In genomic region chr5:28877050-28877449, GRCh38 we compare ENCODE assay signal across 20 cellular contexts.
DNase-seq lines count a peak whose midpoint lies in the region; ATAC-seq, FAIRE-seq and TF ChIP-seq lines count a peak whose summit lies in the region.
"Had no signal": no experiment of that assay in that cellular context is flagged by ENCODE, and none has a peak within 500 bp of the region (broad histone marks: within the 10 kb centered on the region; RNA-seq: fewer than 3 reads in every experiment).

No MANE protein-coding gene starts in this region.

- H3K9me3 ChIP-seq in HepG2 (ENCODE audit: low read length), result peaks cover 7% of the 10 kb centered on the region; the same call in 1 of the 2 replicates
- H3K9me3 ChIP-seq in right lobe of liver, result no peaks in the 10 kb centered on the region
- H3K9me3 ChIP-seq in IMR-90 (ENCODE audit: control insufficient read depth, insufficient read depth, low read length), result peaks cover 2% of the 10 kb centered on the region
- H3K9me3 ChIP-seq: Caco-2 had no signal

- no peak for TF ChIP-seq EP300 in HepG2 (IDR thresholded peaks at IDR 0.05; ENCODE audit: low read depth in 2 of 2, low read length in 2 of 2)
- TF ChIP-seq EP300 in HepG2 (CRISPR knock-in tag; IDR thresholded peaks at IDR 0.05; ENCODE audit: borderline replicate concordance), result no peak

- TF ChIP-seq CTCF in HepG2 (CRISPR knock-in tag; IDR thresholded peaks at IDR 0.05), result no peak
- no peak for TF ChIP-seq CTCF in right lobe of liver (IDR thresholded peaks at IDR 0.05)
- TF ChIP-seq CTCF in IMR-90 (conservative IDR thresholded peaks at IDR 0.05; ENCODE audit: low read depth, low read length), result no peak
- no peak for TF ChIP-seq CTCF in WTC11 (IDR thresholded peaks at IDR 0.05)

- H3K9me3 Mint-ChIP-seq in WTC11, result peaks cover 28% of the 10 kb centered on the region

- H2BK5ac ChIP-seq in IMR-90 (ENCODE audit: low read depth, low read length, poor library complexity, severe bottlenecking), result no peak overlapping the region

- H2BK15ac ChIP-seq in IMR-90 (ENCODE audit: low read depth, low read length), result no peak overlapping the region

- H3K79me1 ChIP-seq in IMR-90 (ENCODE audit: low read depth in 1 of 2, low read length in 2 of 2), result no peaks in the 10 kb centered on the region

- no peak overlapping the region for H3K14ac ChIP-seq in IMR-90 (replicated peaks; ENCODE audit: low read depth, low read length)

- H3K4me3 Mint-ChIP-seq in WTC11, result no peak overlapping the region
- H3K4me3 Mint-ChIP-seq: B cell; CD4-positive, alpha-beta T cell; CD8-positive, alpha-beta T cell had no signal

- BruUV-seq in HepG2 (replicated peaks; lab: Mats Ljungman, UMichigan), result no TSS peak
- no TSS peak for BruUV-seq in IMR-90 (replicated peaks; lab: Mats Ljungman, UMichigan)

- H3K79me2 ChIP-seq in HepG2 (ENCODE audit: insufficient read depth, low read length), result no peaks in the 10 kb centered on the region

- no peak for FAIRE-seq in HepG2 (lab: Jason Lieb, UNC)
- FAIRE-seq: D721Med, G401.6, GM12891, GM19239 had no signal

- H2AK5ac ChIP-seq in IMR-90 (ENCODE audit: low read depth, low read length), result no peak overlapping the region

- no peak overlapping the region for H3K18ac ChIP-seq in IMR-90 (ENCODE audit: low read depth, low read length)

- H3K36me3 ChIP-seq in HepG2 (replicated peaks in 1 of 2; ENCODE audit: control insufficient read depth in 1 of 2, insufficient read depth in 2 of 2, low read length in 2 of 2) (no peaks in the 10 kb centered on the region), right lobe of liver (no peaks in the 10 kb centered on the region), IMR-90 (ENCODE audit: control insufficient read depth, insufficient read depth, low read length) (no peaks in the 10 kb centered on the region)
- H3K36me3 ChIP-seq: BLaER1 treated with 17β-estradiol and CSF1 and Interleukin-3, amounts not matched to agents 10 nM and 100 nM had no signal

- CTCF ChIA-PET in HepG2 (lab: Yijun Ruan, JAX; ENCODE audit: low intra/inter-chr PET ratio, low total read pairs), result no interaction called here
- CTCF ChIA-PET in IMR-90 (lab: Yijun Ruan, JAX), result no interaction called here
- CTCF ChIA-PET in WTC11 (lab: Charles Lee), result no interaction called here

- H3K36me3 Mint-ChIP-seq in WTC11, result peaks cover 5% of the 10 kb centered on the region
- H3K36me3 Mint-ChIP-seq: CD8-positive, alpha-beta T cell had no signal

- no peak overlapping the region for H3K4ac ChIP-seq in IMR-90 (ENCODE audit: low read depth, low read length)

- H3K23ac ChIP-seq in IMR-90 (ENCODE audit: low read depth, low read length), result no peak overlapping the region

- H3K27ac Mint-ChIP-seq in WTC11, result no peak overlapping the region
- H3K27ac Mint-ChIP-seq: B cell; CD4-positive, alpha-beta T cell; CD8-positive, alpha-beta T cell had no signal

- no peak overlapping the region for H3K4me2 ChIP-seq in HepG2 (ENCODE audit: low read depth, low read length)
- H3K4me2 ChIP-seq in IMR-90 (ENCODE audit: low read depth, low read length), result no peak overlapping the region
- H3K4me2 ChIP-seq: BLaER1 treated with 17β-estradiol and CSF1 and Interleukin-3, amounts not matched to agents 10 nM and 100 nM had no signal

- H3K9ac ChIP-seq in HepG2 (ENCODE audit: insufficient read depth, low read depth, low read length), result no peak overlapping the region
- no peak overlapping the region for H3K9ac ChIP-seq in IMR-90 (ENCODE audit: low read depth, low read length)
- H3K9ac ChIP-seq: BLaER1 treated with 17β-estradiol and CSF1 and Interleukin-3, amounts not matched to agents 10 nM and 100 nM had no signal

- H2BK120ac ChIP-seq in IMR-90 (ENCODE audit: low read depth, low read length), result no peak overlapping the region

- no peak overlapping the region for H4K91ac ChIP-seq in IMR-90 (ENCODE audit: insufficient read depth, low read depth, low read length)

- H3K27ac ChIP-seq in HepG2 (ENCODE audit: extremely low read length, insufficient read depth, low read length) (no peak overlapping the region), right lobe of liver (no peak overlapping the region), IMR-90 (ENCODE audit: insufficient read depth, low read length) (no peak overlapping the region)
- H3K27ac ChIP-seq: BLaER1 treated with 17β-estradiol and CSF1 and Interleukin-3, amounts not matched to agents 10 nM and 100 nM; C4-2B had no signal

- H3K27me3 Mint-ChIP-seq in WTC11 (ENCODE audit: low read depth), result no peaks in the 10 kb centered on the region
- H3K27me3 Mint-ChIP-seq: B cell; CD4-positive, alpha-beta T cell had no signal

- no peak for ATAC-seq in HepG2
- ATAC-seq in right lobe of liver, result no peak
- no peak for ATAC-seq in IMR-90 (ENCODE audit: low read depth)
- no peak for ATAC-seq in WTC11
- ATAC-seq: CD8-positive, alpha-beta T cell had no signal

- TF ChIP-seq POLR2A in HepG2 (IDR thresholded peaks at IDR 0.05; ENCODE audit: insufficient read depth in 1 of 2, low read depth in 2 of 2, low read length in 2 of 2) (no peak), right lobe of liver (IDR thresholded peaks at IDR 0.05) (no peak), IMR-90 (IDR thresholded peaks at IDR 0.05; ENCODE audit: low read depth, low read length) (no peak)

- no peak overlapping the region for H2BK20ac ChIP-seq in IMR-90 (ENCODE audit: low read depth, low read length)

- no peak overlapping the region for H4K8ac ChIP-seq in IMR-90 (ENCODE audit: low read depth in 2 of 2, low read length in 2 of 2)

- H3K4me3 ChIP-seq in HepG2 (replicated peaks in 1 of 3; ENCODE audit: insufficient read depth in 1 of 3, low read depth in 2 of 3, low read length in 3 of 3), result no peak overlapping the region
- H3K4me3 ChIP-seq in right lobe of liver, result no peak overlapping the region
- H3K4me3 ChIP-seq in IMR-90 (ENCODE audit: insufficient read depth, low read depth, low read length), result no peak overlapping the region
- H3K4me3 ChIP-seq: BLaER1 treated with 17β-estradiol and CSF1 and Interleukin-3, amounts not matched to agents 10 nM and 100 nM had no signal

- no peaks in the 10 kb centered on the region for H3K4me1 Mint-ChIP-seq in WTC11
- H3K4me1 Mint-ChIP-seq: B cell had no signal

- H3K9me1 ChIP-seq in IMR-90 (ENCODE audit: insufficient read depth, low read length), result no peaks in the 10 kb centered on the region

- TF ChIP-seq RAD21 in HepG2 (CRISPR knock-in tag; IDR thresholded peaks at IDR 0.05), result no peak
- no peak for TF ChIP-seq RAD21 in IMR-90 (IDR thresholded peaks at IDR 0.05; ENCODE audit: low read length)

- no peak overlapping the region for H4K5ac ChIP-seq in IMR-90 (ENCODE audit: low read depth, low read length)

- no peaks in the 10 kb centered on the region for H4K20me1 ChIP-seq in HepG2 (ENCODE audit: insufficient read depth, low read length)
- no peaks in the 10 kb centered on the region for H4K20me1 ChIP-seq in IMR-90 (ENCODE audit: insufficient read depth, low read length)
- H4K20me1 ChIP-seq: BLaER1 treated with 17β-estradiol and CSF1 and Interleukin-3, amounts not matched to agents 10 nM and 100 nM had no signal

- POLR2A ChIA-PET in HepG2 (lab: Yijun Ruan, JAX) (no interaction called here), IMR-90 (lab: Charles Lee; ENCODE audit: unreplicated experiment) (no interaction called here), WTC11 (lab: Charles Lee) (no interaction called here)

- DNase-seq in HepG2 (ENCODE audit: low spot score) (no peak), right lobe of liver (no peak), IMR-90 (no peak), NCI-H748 treated with DMSO at 0.1 percent for 48 hours (lab: John Stamatoyannopoulos, UW) (no peak), WTC11 (ENCODE audit: low spot score) (no peak)
- DNase-seq: 8988T; AML-193; Caco-2; Calu3; CD4-positive, alpha-beta T cell; CD8-positive, alpha-beta T cell; DMS79 treated with DMSO at 0.1 percent for 48 hours; GF-D8 had no signal

- no peak overlapping the region for H2AK9ac ChIP-seq in IMR-90 (replicated peaks; ENCODE audit: low read depth, low read length, poor library complexity)

- H3K4me1 ChIP-seq in HepG2 (ENCODE audit: insufficient read depth, low read length), result no peaks in the 10 kb centered on the region
- H3K4me1 ChIP-seq in right lobe of liver, result no peaks in the 10 kb centered on the region
- H3K4me1 ChIP-seq in IMR-90 (ENCODE audit: control insufficient read depth, insufficient read depth, low read length), result no peaks in the 10 kb centered on the region
- H3K4me1 ChIP-seq: BLaER1 treated with 17β-estradiol and CSF1 and Interleukin-3, amounts not matched to agents 10 nM and 100 nM; Caco-2 had no signal

- dilution Hi-C loops in IMR-90 (cut with HindIII; ENCODE audit: low sequenced_read_pairs, unreplicated experiment), result no loop called here

- H3K27me3 ChIP-seq in HepG2 (ENCODE audit: control insufficient read depth in 1 of 2, insufficient read depth in 2 of 2, low read length in 2 of 2) (no peaks in the 10 kb centered on the region), right lobe of liver (no peaks in the 10 kb centered on the region), IMR-90 (ENCODE audit: control insufficient read depth, insufficient read depth, low read length) (no peaks in the 10 kb centered on the region)
- H3K27me3 ChIP-seq: BLaER1 treated with 17β-estradiol and CSF1 and Interleukin-3, amounts not matched to agents 10 nM and 100 nM had no signal

- in situ Hi-C loops in HepG2 (cut with HindIII; ENCODE audit: extremely low pct_ligation_motif_present, low pct_unique_long_range_greater_than_20kb), result no loop called here
- in situ Hi-C loops in IMR-90 (cut with MboI; ENCODE audit: low sequenced_read_pairs), result no loop called here

- H2AFZ ChIP-seq in HepG2 (ENCODE audit: low read length) (no peak overlapping the region), IMR-90 (replicated peaks; ENCODE audit: low read length, poor library complexity) (no peak overlapping the region)

- intact Hi-C loops in HepG2 (cut with micrococcal nuclease; ENCODE audit: unreplicated experiment), result no loop called here
- intact Hi-C loops in right lobe of liver (cut with DNase I), result no loop called here
- intact Hi-C loops in IMR-90 (cut with micrococcal nuclease), result no loop called here

- H3K56ac ChIP-seq in IMR-90 (ENCODE audit: extremely low read depth, insufficient read depth, low read length), result no peak overlapping the region

TF ChIP-seq in HepG2, 621 proteins besides CTCF, POLR2A, EP300 and RAD21 (continues in another document):
- TF ChIP-seq MAFK (conservative IDR thresholded peaks at IDR 0.05 in 1 of 2, IDR thresholded peaks at IDR 0.05 in 1 of 2; ENCODE audit: low read length in 2 of 2), result peak; percentile 40 to 71; a peak in 3 of 4 replicates
- TF ChIP-seq PRPF4 (IDR thresholded peaks at IDR 0.05; ENCODE audit: low read depth, low read length, poor library complexity, severe bottlenecking), result no peak

TF ChIP-seq in WTC11, 78 proteins besides CTCF, POLR2A, EP300 and RAD21 (continues in another document):
- TF ChIP-seq GTF2I (CRISPR knock-in tag; conservative IDR thresholded peaks at IDR 0.05), result no peak
